29 cellular contexts compared by ENCODE assay signal in genomic region chr3:105223815-105224214, GRCh38.
DNase-seq lines count a peak whose midpoint lies in the region; ATAC-seq lines count a peak whose summit lies in the region.
"Had no signal": no experiment of that assay in that cellular context is flagged by ENCODE, and none has a peak within 500 bp of the region (broad histone marks: within the 10 kb centered on the region; RNA-seq: fewer than 3 reads in every experiment).

No MANE protein-coding gene starts in this region.

- no peak overlapping the region for H2BK120ac ChIP-seq in neuronal stem cell (ENCODE audit: low read depth, low read length)

- H2BK5ac ChIP-seq in neuronal stem cell (ENCODE audit: low read length): no peak overlapping the region

- H2BK15ac ChIP-seq in neuronal stem cell (ENCODE audit: low read length): no peak overlapping the region

- no peak overlapping the region for H3K9ac ChIP-seq in neuronal stem cell (ENCODE audit: low read depth, low read length, poor library complexity)
- H3K9ac ChIP-seq: BLaER1; BLaER1 treated with 17β-estradiol and CSF1 and Interleukin-3, amounts not matched to agents 10 nM and 100 nM had no signal

- no peak overlapping the region for H3K4me3 ChIP-seq in neuronal stem cell (ENCODE audit: low read length in 2 of 2)
- H3K4me3 ChIP-seq: A549; BLaER1; BLaER1 treated with 17β-estradiol and CSF1 and Interleukin-3, amounts not matched to agents 10 nM and 100 nM had no signal

- H3K18ac ChIP-seq in neuronal stem cell (ENCODE audit: low read length): peak overlapping the region; percentile 38

- H4K8ac ChIP-seq in neuronal stem cell (ENCODE audit: low read depth, low read length): no peak overlapping the region

- no CpG with 5 or more reads among the region's 11 CpGs for WGBS in neuronal stem cell (ENCODE audit: extremely low coverage in 2 of 2, insufficient read length in 2 of 2, insufficient replicate concordance in 1 of 2), 2 donors

- no peak for ATAC-seq in HG03095 (IDR thresholded peaks at IDR 0.05; ENCODE audit: unreplicated experiment)
- ATAC-seq: A549; CD8-positive, alpha-beta T cell had no signal

- H3K23ac ChIP-seq in neuronal stem cell (ENCODE audit: low read depth, low read length, poor library complexity): no peak overlapping the region

- H4K91ac ChIP-seq in neuronal stem cell (ENCODE audit: low read depth, low read length, poor library complexity): no peak overlapping the region

- H3K4ac ChIP-seq in neuronal stem cell (ENCODE audit: low read length): no peak overlapping the region

- H2BK12ac ChIP-seq in neuronal stem cell (ENCODE audit: low read length): no peak overlapping the region

- peaks cover 0 to 2% of the 10 kb centered on the region in 2 donors for H3K9me3 ChIP-seq in neuronal stem cell (replicated peaks in 1 of 2; ENCODE audit: control insufficient read depth in 2 of 2, insufficient read depth in 1 of 2, low read depth in 1 of 2, low read length in 2 of 2)
- H3K9me3 ChIP-seq: A549, BE2C, BLaER1, Caco-2 had no signal

- H3K4me1 ChIP-seq in neuronal stem cell (ENCODE audit: control insufficient read depth in 2 of 2, insufficient read depth in 1 of 2, low read depth in 1 of 2, low read length in 2 of 2): no peaks in the 10 kb centered on the region
- H3K4me1 ChIP-seq: A549; BE2C; BLaER1; BLaER1 treated with 17β-estradiol and CSF1 and Interleukin-3, amounts not matched to agents 10 nM and 100 nM; Caco-2 had no signal

- H3K4me2 ChIP-seq in neuronal stem cell (ENCODE audit: insufficient read depth, low read length, poor library complexity, severe bottlenecking): no peak overlapping the region
- H3K4me2 ChIP-seq: A549; BLaER1; BLaER1 treated with 17β-estradiol and CSF1 and Interleukin-3, amounts not matched to agents 10 nM and 100 nM had no signal

- H3K79me1 ChIP-seq in neuronal stem cell (ENCODE audit: low read depth, low read length): peaks cover 2% of the 10 kb centered on the region

- DNase-seq in neuronal stem cell (ENCODE audit: low spot score) (no peak), posterior vena cava (ENCODE audit: low spot score) (peak; percentile 55), HUDEP-2 (lab: John Stamatoyannopoulos, UW; ENCODE audit: unreplicated experiment in 76 of 76) (no peak)
- DNase-seq: 8988T; ACHN; AML-193; BE2C; C1 segment of cervical spinal cord; Caco-2; Calu3; CD4-positive, alpha-beta memory T cell; CD4-positive, alpha-beta T cell; CD4-positive, CD25-positive, alpha-beta regulatory T cell; CD8-positive, alpha-beta memory T cell; CD8-positive, alpha-beta T cell; COR-L47; DMS 273 treated with DMSO at 0.1 percent for 48 hours; DMS153; DMS53; DMS79; DMS79 treated with DMSO at 0.1 percent for 48 hours; DND-41; EL had no signal

- no peaks in the 10 kb centered on the region for H3K27me3 ChIP-seq in neuronal stem cell (ENCODE audit: control insufficient read depth in 3 of 3, insufficient read depth in 3 of 3, low read depth in 1 of 3, low read length in 3 of 3)
- H3K27me3 ChIP-seq: BE2C; BLaER1; BLaER1 treated with 17β-estradiol and CSF1 and Interleukin-3, amounts not matched to agents 10 nM and 100 nM had no signal

- H2AK5ac ChIP-seq in neuronal stem cell (ENCODE audit: low read depth, low read length): no peak overlapping the region

- intact Hi-C loops in posterior vena cava (cut with DNase I): no loop called here

- H3K14ac ChIP-seq in neuronal stem cell (ENCODE audit: low read length): no peak overlapping the region

- no peak overlapping the region for H2AFZ ChIP-seq in neuronal stem cell (ENCODE audit: low read length)

- no peak overlapping the region for H3K27ac ChIP-seq in neuronal stem cell (replicated peaks; ENCODE audit: low read length)
- H3K27ac ChIP-seq: 22Rv1; A549; BLaER1; BLaER1 treated with 17β-estradiol and CSF1 and Interleukin-3, amounts not matched to agents 10 nM and 100 nM; C4-2B had no signal

- H3K36me3 ChIP-seq in neuronal stem cell (replicated peaks in 1 of 2; ENCODE audit: control insufficient read depth in 2 of 2, insufficient read depth in 2 of 2, low read length in 2 of 2): no peaks in the 10 kb centered on the region
- H3K36me3 ChIP-seq: BE2C; BLaER1; BLaER1 treated with 17β-estradiol and CSF1 and Interleukin-3, amounts not matched to agents 10 nM and 100 nM had no signal
